Comparison of ENCODE assay signal across 8 cellular contexts in the genomic region with DNA sequence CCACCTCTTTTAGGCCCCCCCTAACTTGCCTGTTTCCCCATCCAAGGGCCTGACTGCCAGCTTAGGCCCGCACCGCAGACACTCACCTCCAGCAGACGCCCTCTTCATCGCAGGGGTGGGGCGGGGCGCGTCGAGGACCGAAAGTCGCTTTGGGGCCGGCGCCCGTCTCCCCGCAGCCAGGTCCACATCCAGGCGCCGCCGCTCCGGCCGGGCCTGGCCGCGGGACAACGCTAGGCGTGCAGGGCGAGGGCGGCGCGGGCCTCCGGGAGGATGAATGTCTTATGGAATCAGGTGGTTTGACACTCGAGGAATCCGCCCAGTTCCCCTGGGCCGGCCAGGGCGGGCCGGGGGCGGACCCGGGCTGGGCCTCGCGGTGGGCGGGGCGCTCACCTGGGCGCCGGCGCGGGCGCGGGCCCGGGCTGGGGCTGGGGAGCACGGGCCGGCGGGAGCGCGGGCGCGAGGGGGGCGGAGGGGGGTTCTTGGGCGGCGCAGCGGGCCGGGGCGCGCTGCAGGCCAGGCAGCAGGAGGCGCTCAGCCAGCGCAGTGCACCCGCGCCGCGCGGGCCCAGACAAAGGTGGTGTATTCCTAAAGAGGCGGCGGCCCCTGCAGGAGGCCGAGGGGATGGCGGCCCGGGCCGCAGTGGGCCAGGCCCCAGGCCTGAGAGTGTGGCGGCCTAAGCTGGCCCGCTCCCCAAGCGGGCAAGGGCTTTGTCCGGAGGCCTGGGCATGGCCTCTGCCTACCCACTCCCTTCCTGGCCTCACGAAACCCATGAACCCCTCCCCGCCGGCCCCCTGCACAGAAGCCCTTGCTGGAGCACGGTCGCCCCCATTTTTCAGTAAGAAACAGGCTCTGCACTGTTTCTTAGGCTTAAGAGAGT.
DNase-seq lines count a peak whose midpoint lies in the region; ATAC-seq, FAIRE-seq and TF ChIP-seq lines count a peak whose summit lies in the region.

No MANE protein-coding gene starts in this region.

- peak overlapping the region; percentile 93 to 97 for H3K27ac ChIP-seq in A549

- TF ChIP-seq RAD21 in A549 (conservative IDR thresholded peaks at IDR 0.05 in 1 of 2, IDR thresholded peaks at IDR 0.05 in 1 of 2) = peak; percentile 47 to 65

- intact Hi-C loops in MCF 10A (cut with micrococcal nuclease) = loop anchor here (5.0 kb wide), 1 partner anchor 135 kb away; no protein-coding TSS in a partner anchor

- TF ChIP-seq POLR2A in A549 (IDR thresholded peaks at IDR 0.05; ENCODE audit: low read length) = peak; percentile 22

- H3K4me2 ChIP-seq in A549 = peak overlapping the region; percentile 98

- peak overlapping the region; percentile 57 for H3K4me3 ChIP-seq in A549

- no peak overlapping the region for H3K27ac Mint-ChIP-seq in IgD-negative memory B cell
- no peak overlapping the region for H3K27ac Mint-ChIP-seq in MCF 10A (ENCODE audit: low read depth, unreplicated experiment)

- TF ChIP-seq EP300 in A549 (IDR thresholded peaks at IDR 0.05) = no peak

- H3K4me3 Mint-ChIP-seq in IgD-negative memory B cell = peak overlapping the region in 3 of 4 donors; percentile 47 to 77 (median 55)
- peak overlapping the region; percentile 19 for H3K4me3 Mint-ChIP-seq in MCF 10A (ENCODE audit: unreplicated experiment)

- peaks cover 15% of the 10 kb centered on the region for H3K4me1 ChIP-seq in A549

- CTCF ChIA-PET in A549 (lab: Yijun Ruan, JAX) (interaction anchor here (0.6 to 1.2 kb wide), 5 partner anchors 13 to 204 kb away, joined by 3 to 6 read pairs (median 4); no protein-coding TSS in a partner anchor), MCF 10A (lab: Yijun Ruan, JAX) (interaction anchor here (0.5 to 0.6 kb wide), 3 partner anchors 56 to 317 kb away, joined by 3 read pairs; no protein-coding TSS in a partner anchor)

- BruUV-seq in MCF 10A (replicated peaks; lab: Mats Ljungman, UMichigan) = no TSS peak

- no peaks in the 10 kb centered on the region for H3K9me3 ChIP-seq in A549

- H3K9me3 Mint-ChIP-seq in IgD-negative memory B cell = no peaks in the 10 kb centered on the region
- no peaks in the 10 kb centered on the region for H3K9me3 Mint-ChIP-seq in MCF 10A (ENCODE audit: unreplicated experiment)

- WGBS in A549 (ENCODE audit: missing lambda C conversion rate) = 16% methylated on average over 10 of the region's 82 CpGs

- POLR2A ChIA-PET in A549 (lab: Yijun Ruan, JAX) = no interaction called here
- POLR2A ChIA-PET in MCF 10A (lab: Yijun Ruan, JAX) = no interaction called here

- in situ Hi-C loops in GM13977 (cut with MboI; ENCODE audit: low pct_unique_long_range_greater_than_20kb, low sequenced_read_pairs, unreplicated experiment) = no loop called here

- no peak for FAIRE-seq in A549 (lab: Jason Lieb, UNC)

- H3K27me3 Mint-ChIP-seq in IgD-negative memory B cell (no peaks in the 10 kb centered on the region), MCF 10A (ENCODE audit: insufficient read depth, unreplicated experiment) (peaks cover 22% of the 10 kb centered on the region)

- DNase-seq in A549 (ENCODE audit: low read depth in 1 of 2, low spot score in 1 of 2) = peak; percentile 48 to 82
- peak; percentile 87 for DNase-seq in GM13977 (ENCODE audit: low spot score)
- peak; percentile 21 for DNase-seq in SKM-1 (lab: John Stamatoyannopoulos, UW; ENCODE audit: unreplicated experiment)
- peak; percentile 73 for DNase-seq in MCF 10A (ENCODE audit: unreplicated experiment)
- peak; percentile 88 for DNase-seq in iPS-NIHi7 (ENCODE audit: extremely low spot score)
- peak; percentile 39 to 56 for DNase-seq in stimulated activated CD4-positive, alpha-beta T cell treated with anti-CD3 and anti-CD28 coated beads, Interleukin-15, amount 100 ng/mL, for 48 hours (ENCODE audit: low read depth in 2 of 2)

- H3K4me1 Mint-ChIP-seq in IgD-negative memory B cell (no peaks in the 10 kb centered on the region), MCF 10A (ENCODE audit: insufficient read depth, unreplicated experiment) (no peaks in the 10 kb centered on the region)

- TF ChIP-seq CTCF in A549 (IDR thresholded peaks at IDR 0.05) (peak; percentile 60), GM13977 (IDR thresholded peaks at IDR 0.05; ENCODE audit: extremely low read depth, insufficient read depth, missing control alignments) (peak; percentile 67), MCF 10A (IDR thresholded peaks at IDR 0.05; ENCODE audit: unreplicated experiment) (peak; percentile 61)

- ATAC-seq in A549 = peak; percentile 87 to 94
- ATAC-seq in GM21390 (IDR thresholded peaks at IDR 0.05; ENCODE audit: unreplicated experiment) = no peak

- H3K36me3 Mint-ChIP-seq in IgD-negative memory B cell (no peaks in the 10 kb centered on the region), MCF 10A (ENCODE audit: insufficient read depth, unreplicated experiment) (no peaks in the 10 kb centered on the region)

TF ChIP-seq in A549, 52 proteins besides CTCF, POLR2A, EP300 and RAD21:
- TF ChIP-seq ZFP36 (IDR thresholded peaks at IDR 0.05; ENCODE audit: borderline replicate concordance, partially characterized antibody) (no peak), SMC3 (IDR thresholded peaks at IDR 0.05) (peak; percentile 69), CBX2 (IDR thresholded peaks at IDR 0.05; ENCODE audit: borderline replicate concordance, low read depth) (no peak), NFE2L2 (conservative IDR thresholded peaks at IDR 0.05; ENCODE audit: low read length) (no peak), PHF8 (IDR thresholded peaks at IDR 0.05; ENCODE audit: borderline replicate concordance, low read depth) (peak; percentile 25; the same call in 1 of the 2 replicates)
- TF ChIP-seq, protein P1, sequence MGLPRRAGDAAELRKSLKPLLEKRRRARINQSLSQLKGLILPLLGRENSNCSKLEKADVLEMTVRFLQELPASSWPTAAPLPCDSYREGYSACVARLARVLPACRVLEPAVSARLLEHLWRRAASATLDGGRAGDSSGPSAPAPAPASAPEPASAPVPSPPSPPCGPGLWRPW (IDR thresholded peaks at IDR 0.05) = no peak

Comparison
In these comparisons a context has a peak if more than half of its experiments do, and no peak if none do; other contexts are left out.
1. DNase-seq: peak in every context shown above with its lines; median percentile 88 in iPS-NIHi7; 87 in GM13977; 73 in MCF 10A; 65 in A549; 48 in stimulated activated CD4-positive, alpha-beta T cell treated with anti-CD3 and anti-CD28 coated beads, Interleukin-15, amount 100 ng/mL, for 48 hours; 21 in SKM-1.